ENCODE assay signal across 12 cellular contexts in the genomic region with DNA sequence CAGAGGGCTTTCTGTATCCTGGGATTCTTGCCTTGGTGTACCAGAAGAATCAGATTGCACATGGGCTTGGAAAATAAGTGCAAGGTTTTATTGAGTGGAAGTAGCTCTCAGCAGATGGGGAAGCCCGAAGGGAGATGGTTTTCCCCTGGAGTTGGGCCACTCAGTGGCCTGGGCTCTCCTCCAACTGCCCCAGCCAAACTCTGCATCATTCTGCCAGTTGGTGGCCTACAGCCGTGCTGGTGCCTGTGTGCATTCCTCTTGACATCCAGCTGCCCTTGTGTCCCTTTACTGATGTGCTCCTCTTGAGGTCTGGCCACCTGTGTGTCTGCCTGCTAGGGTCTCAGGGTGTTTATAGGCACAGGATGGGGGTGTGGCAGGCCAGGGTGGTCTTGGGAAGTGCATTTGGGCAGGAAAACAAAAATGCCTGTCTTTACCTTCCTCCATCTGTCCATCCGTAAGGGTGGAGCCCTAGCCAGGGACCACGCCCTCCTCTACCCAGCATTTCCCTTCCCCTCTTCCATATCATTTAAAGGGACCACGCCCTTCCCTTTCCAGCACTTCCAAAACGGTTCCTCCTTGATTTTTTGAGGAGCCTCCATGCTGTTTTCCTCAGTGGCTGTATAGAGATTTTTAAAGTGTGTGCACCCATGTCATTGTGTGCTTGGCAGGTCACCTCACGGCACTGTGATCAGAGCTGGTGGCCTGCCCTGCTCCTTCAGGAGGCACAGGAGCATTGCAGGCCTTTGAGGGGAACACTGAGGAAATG. TPM values are rescaled to one million over a fixed set of nuclear protein-coding genes. Genes with fewer than 3 reads are reported as not detected.
A peak's percentile ranks its signal among the peaks of the same experiment; 100 is the strongest.
DNase-seq lines count a peak whose midpoint lies in the region; TF ChIP-seq lines count a peak whose summit lies in the region.
"Had no signal": no experiment of that assay in that cellular context is flagged by ENCODE, and none has a peak within 500 bp of the region (broad histone marks: within the 10 kb centered on the region; RNA-seq: fewer than 3 reads in every experiment).

No MANE protein-coding gene starts in this region.

- peak overlapping the region; percentile 77 for H3K27ac ChIP-seq in left ventricle myocardium inferior (replicated peaks)
- H3K27ac ChIP-seq in skeletal muscle tissue (ENCODE audit: low read depth, low read length): peak overlapping the region; percentile 75
- H3K27ac ChIP-seq: suprapubic skin had no signal

- no peak for TF ChIP-seq CTCF in left ventricle myocardium inferior (IDR thresholded peaks at IDR 0.05; ENCODE audit: borderline replicate concordance)

- peaks cover 10% of the 10 kb centered on the region for H3K36me3 ChIP-seq in left ventricle myocardium inferior
- peaks cover 3 to 13% (median 5%) of the 10 kb centered on the region in 3 donors for H3K36me3 ChIP-seq in skeletal muscle tissue (ENCODE audit: control insufficient read depth in 3 of 3, insufficient read depth in 3 of 3, low read length in 3 of 3)

- H3K4me1 ChIP-seq in left ventricle myocardium inferior (peaks cover 84% of the 10 kb centered on the region), skeletal muscle tissue (ENCODE audit: control insufficient read depth in 3 of 3, insufficient read depth in 3 of 3, low read length in 3 of 3) (peaks cover 63 to 90% (median 66%) of the 10 kb centered on the region in 3 donors)

- intact Hi-C loops in left ventricle myocardium inferior (cut with micrococcal nuclease): no loop called here

- H3K9me3 ChIP-seq in left ventricle myocardium inferior (replicated peaks) (no peaks in the 10 kb centered on the region), skeletal muscle tissue (ENCODE audit: control insufficient read depth in 3 of 3, low read length in 3 of 3) (no peaks in the 10 kb centered on the region)
- H3K9me3 ChIP-seq: suprapubic skin had no signal

- DNase-seq in HCEC 1CT (peak; percentile 3), amygdala (lab: John Stamatoyannopoulos, UW) (peak in 32 of 56 donors; percentile 25 to 76 (median 45)), left ventricle myocardium inferior (peak; percentile 71), NCI-H2171 (lab: John Stamatoyannopoulos, UW) (no peak), RKO (ENCODE audit: low spot score) (no peak), DMS153 treated with DMSO at 0.1 percent for 48 hours (lab: John Stamatoyannopoulos, UW; ENCODE audit: unreplicated experiment) (no peak)
- DNase-seq in stimulated activated naive CD4-positive, alpha-beta T cell treated with Interleukin-2 at 50 U/mL for 16 hours (lab: John Stamatoyannopoulos, UW): no peak
- DNase-seq: DMS53; NCI-H2029; stimulated activated CD4-positive, alpha-beta T cell treated with anti-CD3 and anti-CD28 coated beads, Interleukin-4, amount 100 ng/mL, for 24 hours had no signal

- H3K9ac ChIP-seq in skeletal muscle tissue (ENCODE audit: low read depth in 1 of 3, low read length in 3 of 3): peak overlapping the region in 1 of 3 donors; percentile 34

- H3K4me3 ChIP-seq in left ventricle myocardium inferior (no peak overlapping the region), skeletal muscle tissue (ENCODE audit: low read length in 3 of 3) (no peak overlapping the region)
- H3K4me3 ChIP-seq: suprapubic skin had no signal

- H3K27me3 ChIP-seq in left ventricle myocardium inferior (ENCODE audit: low read depth) (no peaks in the 10 kb centered on the region), skeletal muscle tissue (ENCODE audit: control insufficient read depth in 3 of 3, insufficient read depth in 3 of 3, low read length in 3 of 3) (no peaks in the 10 kb centered on the region)
- H3K27me3 ChIP-seq: suprapubic skin had no signal

RNA-seq across cellular contexts. Expression of gene SNAP47, which starts 18.9 kb away (rescaled TPM):
- total RNA-seq in left ventricle myocardium inferior (45.9 TPM), skeletal muscle tissue (44.9 TPM)

RNA-seq across cellular contexts. Expression of gene JMJD4, which starts 19.1 kb away (rescaled TPM):
- total RNA-seq in left ventricle myocardium inferior (7.0 TPM), skeletal muscle tissue (19.3 TPM)

Comparison
In these comparisons a context has a peak if more than half of its experiments do, and no peak if none do; other contexts are left out.
1. DNase-seq: peak in HCEC 1CT (single experiment), amygdala (32 of 56) and left ventricle myocardium inferior (single experiment); none in stimulated activated naive CD4-positive, alpha-beta T cell treated with Interleukin-2 at 50 U/mL for 16 hours (single experiment), NCI-H2171 (single experiment), RKO (single experiment) and DMS153 treated with DMSO at 0.1 percent for 48 hours (single experiment).